ENCODE assay signal across 1 cellular context in genomic region chr7:42886129-42886528, GRCh38.
TF ChIP-seq lines count a peak whose summit lies in the region.

No MANE protein-coding gene starts in this region.

TF ChIP-seq in GM12878, 131 proteins besides CTCF, POLR2A, EP300 and RAD21 (continued from another document):
- no peak for TF ChIP-seq CEBPZ (IDR thresholded peaks at IDR 0.05; ENCODE audit: low read depth, low read length)
